Comparison of ENCODE assay signal across 8 cellular contexts in genomic region chr9:38619556-38620447, GRCh38. TPM values are rescaled to one million over a fixed set of nuclear protein-coding genes. Genes with fewer than 3 reads are reported as not detected.
DNase-seq lines count a peak whose midpoint lies in the region; ATAC-seq and TF ChIP-seq lines count a peak whose summit lies in the region.

No MANE protein-coding gene starts in this region.

- H3K79me2 ChIP-seq in ACC112 (ENCODE audit: control insufficient read depth, insufficient read depth, low read length, unreplicated experiment) (no peaks in the 10 kb centered on the region), MM.1S (ENCODE audit: low read length) (peaks cover 6% of the 10 kb centered on the region; the same call in 1 of the 2 replicates), parathyroid adenoma (no peaks in the 10 kb centered on the region)

- H3K36me3 ChIP-seq in ACC112 (ENCODE audit: insufficient read depth, low read length) (no peaks in the 10 kb centered on the region), MM.1S (replicated peaks; ENCODE audit: insufficient read depth, low read length) (no peaks in the 10 kb centered on the region), parathyroid adenoma (ENCODE audit: control insufficient read depth, insufficient read depth, low read length) (no peaks in the 10 kb centered on the region)

- H3K9ac ChIP-seq in MM.1S (ENCODE audit: low read length) (peak overlapping the region; percentile 83), parathyroid adenoma (peak overlapping the region; percentile 19)

- H3K27me3 Mint-ChIP-seq in glutamatergic neuron (ENCODE audit: unreplicated experiment): peaks cover 9% of the 10 kb centered on the region

- H3K4me3 ChIP-seq in ACC112 (ENCODE audit: low read depth, low read length): peak overlapping the region; percentile 77
- H3K4me3 ChIP-seq in MM.1S (ENCODE audit: low read length): peak overlapping the region; percentile 87
- peak overlapping the region; percentile 69 for H3K4me3 ChIP-seq in parathyroid adenoma (ENCODE audit: low read depth, low read length)

- H3K4me3 Mint-ChIP-seq in glutamatergic neuron (ENCODE audit: unreplicated experiment): peak overlapping the region; percentile 93

- 0 out of 2 replicates have a peak, but pooled peaks cover 3% of the 10 kb centered on the region for H4K20me1 ChIP-seq in MM.1S (ENCODE audit: insufficient read depth, low read length)

- peaks cover 6% of the 10 kb centered on the region for H3K4me1 Mint-ChIP-seq in glutamatergic neuron (ENCODE audit: low read depth, unreplicated experiment)

- no peaks in the 10 kb centered on the region for H3K9me2 ChIP-seq in MM.1S (replicated peaks; ENCODE audit: insufficient read depth, low read length)

- H3K9me3 ChIP-seq in MM.1S (replicated peaks; ENCODE audit: insufficient read depth, low read length) (no peaks in the 10 kb centered on the region), parathyroid adenoma (ENCODE audit: control insufficient read depth, low read length) (no peaks in the 10 kb centered on the region)

- TF ChIP-seq CTCF in MM.1S (IDR thresholded peaks at IDR 0.05; ENCODE audit: low read length) (no peak), glutamatergic neuron (IDR thresholded peaks at IDR 0.05; ENCODE audit: partially characterized antibody, unreplicated experiment) (no peak), parathyroid adenoma (IDR thresholded peaks at IDR 0.05) (no peak)

- DNase-seq in MM.1S (peak; percentile 19), activated T-cell treated with anti-CD3 and anti-CD28 coated beads for 48 hours (ENCODE audit: low read depth) (peak; percentile 17), glutamatergic neuron (peak; percentile 34)

- peaks cover 17% of the 10 kb centered on the region for H3K36me3 Mint-ChIP-seq in glutamatergic neuron (ENCODE audit: unreplicated experiment)

- H3K4me1 ChIP-seq in ACC112 (ENCODE audit: control insufficient read depth, insufficient read depth, low read length, unreplicated experiment): no peaks in the 10 kb centered on the region
- peaks cover 4% of the 10 kb centered on the region; the same call in 1 of the 2 replicates for H3K4me1 ChIP-seq in MM.1S (ENCODE audit: low read length)
- H3K4me1 ChIP-seq in parathyroid adenoma: peaks cover 3% of the 10 kb centered on the region

- H3K27ac Mint-ChIP-seq in glutamatergic neuron (ENCODE audit: unreplicated experiment): peak overlapping the region; percentile 59

- ATAC-seq in HG03039 (IDR thresholded peaks at IDR 0.05; ENCODE audit: unreplicated experiment) (no peak), GM18870 (IDR thresholded peaks at IDR 0.05; ENCODE audit: unreplicated experiment) (no peak), HG02852 (IDR thresholded peaks at IDR 0.05; ENCODE audit: unreplicated experiment) (no peak)

- peak overlapping the region; percentile 96 for H3K4me2 ChIP-seq in MM.1S (ENCODE audit: low read depth, low read length)
- H3K4me2 ChIP-seq in parathyroid adenoma (ENCODE audit: low read length): peak overlapping the region; percentile 88

- H3F3A ChIP-seq in MM.1S (ENCODE audit: insufficient read depth, low read length): peaks cover 18% of the 10 kb centered on the region; the same call in 1 of the 2 replicates

- H3K9me3 Mint-ChIP-seq in glutamatergic neuron (ENCODE audit: unreplicated experiment): peaks cover 10% of the 10 kb centered on the region

- no peak overlapping the region for H3K27ac ChIP-seq in ACC112 (ENCODE audit: low read depth, low read length)
- peak overlapping the region; percentile 85; the same call in 1 of the 2 replicates for H3K27ac ChIP-seq in MM.1S (ENCODE audit: low read length)
- peak overlapping the region; percentile 84 for H3K27ac ChIP-seq in parathyroid adenoma

- H2AFZ ChIP-seq in ACC112 (ENCODE audit: low read length, unreplicated experiment) (peak overlapping the region; percentile 32), MM.1S (ENCODE audit: low read length) (peak overlapping the region; percentile 97), parathyroid adenoma (peak overlapping the region; percentile 60)

- H3K27me3 ChIP-seq in ACC112 (ENCODE audit: insufficient read depth, low read length) (peaks cover 60% of the 10 kb centered on the region), MM.1S (replicated peaks; ENCODE audit: insufficient read depth, low read length) (no peaks in the 10 kb centered on the region), parathyroid adenoma (ENCODE audit: control insufficient read depth, insufficient read depth, low read length) (no peaks in the 10 kb centered on the region)

RNA-seq across cellular contexts. Expression of gene ANKRD18A, which starts 0.6 kb away (rescaled TPM):
- total RNA-seq in glutamatergic neuron (ENCODE audit: unreplicated experiment): 32.3 TPM

Comparison
In these comparisons a context has a peak if more than half of its experiments do, and no peak if none do; other contexts are left out.
1. H2AFZ ChIP-seq: peak in every context shown above with its lines; median percentile 97 in MM.1S; 60 in parathyroid adenoma; 32 in ACC112.